Comparison of ENCODE assay signal across 1 cellular context in the genomic region with DNA sequence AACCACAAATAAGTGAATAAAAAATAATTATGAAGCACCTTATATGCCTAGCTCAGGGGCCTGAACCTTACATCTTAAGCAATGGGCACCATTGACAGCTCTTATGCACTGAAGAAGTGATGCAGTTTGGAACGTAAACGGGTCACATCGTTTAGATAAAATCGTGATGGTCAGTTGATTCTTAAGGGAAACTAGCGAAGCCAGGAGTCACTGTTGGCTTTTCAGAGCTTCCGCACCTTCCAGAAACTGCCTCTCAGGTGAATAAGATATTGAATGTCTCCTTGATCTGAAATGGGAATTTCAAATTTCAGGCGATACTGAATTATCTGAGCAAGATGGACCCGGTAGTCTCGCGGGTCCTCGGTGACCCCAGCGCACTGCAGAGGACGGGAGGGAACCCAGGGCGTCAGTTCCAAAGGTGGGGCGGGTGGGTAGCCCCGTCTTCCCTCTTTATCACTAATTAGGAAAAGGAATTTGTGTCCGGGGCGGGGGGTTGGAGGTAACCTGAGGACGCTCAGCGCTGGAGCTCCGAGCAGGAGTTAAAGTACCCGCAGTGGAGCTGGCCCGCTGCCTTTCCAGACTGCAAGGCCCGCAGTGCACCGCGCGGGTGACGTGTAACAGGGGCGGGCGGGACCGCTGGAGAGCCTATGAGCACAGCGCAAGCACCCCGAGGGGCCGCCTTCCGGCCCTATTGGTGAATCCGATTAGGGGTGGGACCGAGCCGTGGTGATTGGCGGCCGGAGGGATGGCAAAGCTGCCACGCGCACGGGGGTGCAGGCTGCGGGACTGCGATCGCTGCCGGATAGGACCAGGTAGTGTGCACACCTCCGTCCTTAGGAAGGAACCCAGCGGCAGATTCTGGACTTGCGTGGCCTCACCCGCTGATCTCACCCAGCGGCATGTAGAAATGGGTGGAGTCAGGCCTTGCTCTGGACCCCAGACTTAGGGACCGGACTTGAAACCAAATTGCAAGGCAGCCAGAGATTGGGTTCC.
TF ChIP-seq lines count a peak whose summit lies in the region.

No MANE protein-coding gene starts in this region.

TF ChIP-seq in GM12878, 131 proteins besides CTCF, POLR2A, EP300 and RAD21 (continued from another document):
- TF ChIP-seq, protein P1, sequence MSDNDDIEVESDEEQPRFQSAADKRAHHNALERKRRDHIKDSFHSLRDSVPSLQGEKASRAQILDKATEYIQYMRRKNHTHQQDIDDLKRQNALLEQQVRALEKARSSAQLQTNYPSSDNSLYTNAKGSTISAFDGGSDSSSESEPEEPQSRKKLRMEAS (IDR thresholded peaks at IDR 0.05; ENCODE audit: low read depth, low read length) = peak; percentile 51; the same call in 1 of the 2 replicates
- TF ChIP-seq MXI1 (IDR thresholded peaks at IDR 0.05; ENCODE audit: low read depth, low read length) (peak; percentile 53; the same call in 1 of the 2 replicates), RELA (IDR thresholded peaks at IDR 0.05; ENCODE audit: borderline replicate concordance, partially characterized antibody) (peak; percentile 14), EGR1 (IDR thresholded peaks at IDR 0.05; ENCODE audit: borderline replicate concordance in 1 of 2, low read depth in 2 of 2, low read length in 2 of 2) (no peak), DPF2 (IDR thresholded peaks at IDR 0.05) (peak; percentile 92), IRF4 (IDR thresholded peaks at IDR 0.05; ENCODE audit: low read depth, low read length) (no peak), NFYA (IDR thresholded peaks at IDR 0.05; ENCODE audit: borderline replicate concordance, low read depth, low read length) (no peak), ASH2L (IDR thresholded peaks at IDR 0.05; ENCODE audit: borderline replicate concordance, low read depth) (no peak), RB1 (IDR thresholded peaks at IDR 0.05; ENCODE audit: borderline replicate concordance) (no peak), POLR2AphosphoS5 (IDR thresholded peaks at IDR 0.05; ENCODE audit: low read length) (peak; percentile 72)
- TF ChIP-seq, protein P2, sequence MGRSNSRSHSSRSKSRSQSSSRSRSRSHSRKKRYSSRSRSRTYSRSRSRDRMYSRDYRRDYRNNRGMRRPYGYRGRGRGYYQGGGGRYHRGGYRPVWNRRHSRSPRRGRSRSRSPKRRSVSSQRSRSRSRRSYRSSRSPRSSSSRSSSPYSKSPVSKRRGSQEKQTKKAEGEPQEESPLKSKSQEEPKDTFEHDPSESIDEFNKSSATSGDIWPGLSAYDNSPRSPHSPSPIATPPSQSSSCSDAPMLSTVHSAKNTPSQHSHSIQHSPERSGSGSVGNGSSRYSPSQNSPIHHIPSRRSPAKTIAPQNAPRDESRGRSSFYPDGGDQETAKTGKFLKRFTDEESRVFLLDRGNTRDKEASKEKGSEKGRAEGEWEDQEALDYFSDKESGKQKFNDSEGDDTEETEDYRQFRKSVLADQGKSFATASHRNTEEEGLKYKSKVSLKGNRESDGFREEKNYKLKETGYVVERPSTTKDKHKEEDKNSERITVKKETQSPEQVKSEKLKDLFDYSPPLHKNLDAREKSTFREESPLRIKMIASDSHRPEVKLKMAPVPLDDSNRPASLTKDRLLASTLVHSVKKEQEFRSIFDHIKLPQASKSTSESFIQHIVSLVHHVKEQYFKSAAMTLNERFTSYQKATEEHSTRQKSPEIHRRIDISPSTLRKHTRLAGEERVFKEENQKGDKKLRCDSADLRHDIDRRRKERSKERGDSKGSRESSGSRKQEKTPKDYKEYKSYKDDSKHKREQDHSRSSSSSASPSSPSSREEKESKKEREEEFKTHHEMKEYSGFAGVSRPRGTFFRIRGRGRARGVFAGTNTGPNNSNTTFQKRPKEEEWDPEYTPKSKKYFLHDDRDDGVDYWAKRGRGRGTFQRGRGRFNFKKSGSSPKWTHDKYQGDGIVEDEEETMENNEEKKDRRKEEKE (IDR thresholded peaks at IDR 0.05) = peak; percentile 58; the same call in 1 of the 2 replicates
